ENCODE assay signal across 9 cellular contexts in the genomic region with DNA sequence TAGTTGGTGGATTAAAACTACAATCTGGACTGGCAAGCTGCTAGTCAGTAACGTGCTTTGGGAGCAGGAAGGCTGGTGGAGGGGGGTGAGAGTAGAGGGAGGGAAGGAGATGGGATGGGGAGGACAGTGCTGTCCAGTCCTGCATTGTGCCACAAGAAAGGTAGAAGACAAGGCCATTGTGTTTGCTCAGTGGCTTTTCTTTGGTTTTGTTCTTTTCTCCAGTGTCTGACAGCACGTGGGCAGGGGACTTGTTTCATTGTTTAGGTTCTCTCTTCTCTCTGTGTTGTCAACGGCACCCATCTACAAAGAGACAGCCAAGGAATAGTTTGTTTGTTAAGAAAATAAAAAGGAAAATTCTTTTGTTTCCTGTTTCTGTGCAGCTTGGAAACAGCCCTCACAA.
"Had no signal": no experiment of that assay in that cellular context is flagged by ENCODE, and none has a peak within 500 bp of the region (broad histone marks: within the 10 kb centered on the region; RNA-seq: fewer than 3 reads in every experiment).

No MANE protein-coding gene starts in this region.

- ATAC-seq: HCT116, HepG2 had no signal

- H3K9ac ChIP-seq: GM23248 had no signal

- H3K4me3 Mint-ChIP-seq: HFFc6, IgD-negative memory B cell had no signal

- H3K4me1 ChIP-seq: HAP-1 had no signal

- H3K27ac Mint-ChIP-seq: HFFc6, IgD-negative memory B cell had no signal

- H3K36me3 Mint-ChIP-seq: IgD-negative memory B cell had no signal

- H3K9me3 Mint-ChIP-seq: HFFc6 had no signal

- H3K4me3 ChIP-seq: GM23248, HAP-1 had no signal

- H2AFZ ChIP-seq: GM23248 had no signal

- H3K9me3 ChIP-seq: HAP-1 had no signal

- H3K36me3 ChIP-seq: HAP-1 had no signal

- H3K27ac ChIP-seq: GM23248, HL-60 had no signal

- DNase-seq: GM23248, GOT3, H7, HFFc6 had no signal
